ENCODE assay signal across 27 cellular contexts in genomic region chrX:3178329-3178728, GRCh38.
"Had no signal": no experiment of that assay in that cellular context is flagged by ENCODE, and none has a peak within 500 bp of the region (broad histone marks: within the 10 kb centered on the region; RNA-seq: fewer than 3 reads in every experiment).

No MANE protein-coding gene starts in this region.

- H3K36me3 ChIP-seq: gastrocnemius medialis, pancreas, spleen, transverse colon had no signal

- H3K27ac ChIP-seq: gastrocnemius medialis, pancreas, psoas muscle, spleen, transverse colon had no signal

- H3K4me3 ChIP-seq: gastrocnemius medialis, pancreas, psoas muscle, spleen, transverse colon had no signal

- H3K27me3 ChIP-seq: gastrocnemius medialis, pancreas, transverse colon had no signal

- H3K4me1 ChIP-seq: gastrocnemius medialis, pancreas, psoas muscle, spleen, transverse colon had no signal

- H3K9me3 ChIP-seq: gastrocnemius medialis, pancreas, psoas muscle, spleen, transverse colon had no signal

- DNase-seq: activated CD4-positive, alpha-beta memory T cell treated with anti-CD3 and anti-CD28 coated beads, Interleukin-2, amount 10 ng/mL, durations not matched to agents 7 days and 5 days; activated CD4-positive, alpha-beta T cell treated with anti-CD3 and anti-CD28 coated beads, Interleukin-2, amount 10 ng/mL, durations not matched to agents 24 days and 14 days; activated CD4-positive, CD25-positive, alpha-beta regulatory T cell treated with anti-CD3 and anti-CD28 coated beads, Interleukin-2, amount 50 U/mL, for 72 hours; activated CD8-positive, alpha-beta memory T cell treated with anti-CD3 and anti-CD28 coated beads, Interleukin-2, amount 50 U/mL, for 48 hours; activated gamma-delta T cell treated with Interleukin-2 at 50 U/mL for 16 hours; activated naive CD4-positive, alpha-beta T cell treated with anti-CD3 and anti-CD28 coated beads, Interleukin-2, amount 50 U/mL, for 16 hours; activated T-cell treated with anti-CD3 and anti-CD28 coated beads, Interleukin-2, amount 50 U/mL, for 24 hours; amygdala; dermis blood vessel endothelial cell; effector CD8-positive, alpha-beta T cell; gastrocnemius medialis; glutamatergic neuron; kidney; left colon; naive B cell; pancreas; psoas muscle; right cardiac atrium; spleen; stimulated activated naive CD4-positive, alpha-beta T cell treated with Interleukin-2 at 50 U/mL for 16 hours; SW 1271; T-helper 9 cell; transverse colon had no signal

- ATAC-seq: activated T-helper 17 cell treated with anti-CD3 and anti-CD28 coated beads, Interleukin-2, amount 50 U/mL, for 72 hours; gastrocnemius medialis; pancreas; psoas muscle; right cardiac atrium had no signal

- FAIRE-seq: colon, endometrium, kidney, pancreas, urothelium cell line had no signal
